10 cellular contexts compared by ENCODE assay signal in the genomic region with DNA sequence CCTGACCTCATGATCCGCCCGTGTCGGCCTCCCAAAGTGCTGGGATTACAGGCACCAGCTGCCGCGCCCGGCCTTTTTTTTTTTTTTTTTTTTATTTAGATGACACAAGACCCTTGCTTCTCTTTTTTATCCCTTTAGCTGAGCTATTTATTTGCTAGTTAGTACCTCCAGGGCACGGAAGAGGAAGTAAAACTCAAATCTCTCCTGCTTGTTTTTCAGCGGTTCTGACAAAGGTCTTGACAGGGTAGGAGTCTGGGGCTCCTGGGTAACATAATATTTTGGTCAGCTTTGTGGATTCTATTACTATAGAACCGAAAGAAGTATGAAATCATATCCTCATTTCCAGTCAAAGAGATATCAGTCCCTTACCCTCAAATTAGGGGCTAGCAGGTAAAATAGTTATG. TPM values are rescaled to one million over a fixed set of nuclear protein-coding genes. Genes with fewer than 3 reads are reported as not detected.
DNase-seq lines count a peak whose midpoint lies in the region; ATAC-seq, FAIRE-seq and TF ChIP-seq lines count a peak whose summit lies in the region.
"Had no signal": no experiment of that assay in that cellular context is flagged by ENCODE, and none has a peak within 500 bp of the region (broad histone marks: within the 10 kb centered on the region; RNA-seq: fewer than 3 reads in every experiment).

No MANE protein-coding gene starts in this region.

- H3K23ac ChIP-seq in mesenchymal stem cell (ENCODE audit: low read length in 2 of 2), result no peak overlapping the region

- H2AK5ac ChIP-seq in mesenchymal stem cell (ENCODE audit: low read length, severe bottlenecking), result no peak overlapping the region

- H2BK15ac ChIP-seq in mesenchymal stem cell (ENCODE audit: low read depth, poor library complexity, severe bottlenecking), result no peak overlapping the region

- no peak overlapping the region for H2BK12ac ChIP-seq in mesenchymal stem cell (ENCODE audit: low read length in 2 of 2)

- no peaks in the 10 kb centered on the region for H3K36me3 ChIP-seq in pancreas
- no peaks in the 10 kb centered on the region for H3K36me3 ChIP-seq in mesenchymal stem cell (ENCODE audit: control insufficient read depth in 1 of 2, insufficient read depth in 2 of 2, low read depth in 1 of 2, low read length in 2 of 2)

- H3K4me3 ChIP-seq in pancreas (no peak overlapping the region), mesenchymal stem cell (ENCODE audit: insufficient read depth in 1 of 2, low read depth in 1 of 2, low read length in 2 of 2) (no peak overlapping the region)

- H3K9ac ChIP-seq in mesenchymal stem cell (ENCODE audit: low read length), result no peak overlapping the region

- in situ Hi-C loops in ACHN (cut with HindIII; ENCODE audit: low pct_ligation_motif_present, low pct_unique_long_range_greater_than_20kb, low sequenced_read_pairs), result no loop called here

- H3K4me1 ChIP-seq in pancreas (peaks cover 16 to 38% (median 34%) of the 10 kb centered on the region in 3 donors), mesenchymal stem cell (ENCODE audit: control insufficient read depth, insufficient read depth, low read depth, low read length) (no peaks in the 10 kb centered on the region)

- H3K18ac ChIP-seq in mesenchymal stem cell (ENCODE audit: low read depth in 1 of 2, low read length in 2 of 2), result no peak overlapping the region

- no peak for TF ChIP-seq CTCF in pancreas (IDR thresholded peaks at IDR 0.05)

- no peak for FAIRE-seq in pancreas (lab: Jason Lieb, UNC)
- FAIRE-seq: keratinocyte had no signal

- ATAC-seq in GM19035 (IDR thresholded peaks at IDR 0.05; ENCODE audit: unreplicated experiment), result peak; percentile 81
- peak; percentile 87 for ATAC-seq in HG02798 (IDR thresholded peaks at IDR 0.05; ENCODE audit: poor library complexity, unreplicated experiment)
- ATAC-seq in pancreas, result peak in 3 of 4 donors; percentile 5 to 40 (median 10)

- no peaks in the 10 kb centered on the region for H3K9me3 ChIP-seq in pancreas
- H3K9me3 ChIP-seq in mesenchymal stem cell (ENCODE audit: control insufficient read depth, low read length), result no peaks in the 10 kb centered on the region

- no peak overlapping the region for H2BK5ac ChIP-seq in mesenchymal stem cell (ENCODE audit: low read depth, low read length, poor library complexity, severe bottlenecking)

- H3K27ac ChIP-seq in pancreas, result peak overlapping the region in 2 of 4 donors; percentile 1 to 66
- H3K27ac ChIP-seq in mesenchymal stem cell (ENCODE audit: low read length, poor library complexity, severe bottlenecking), result no peak overlapping the region

- H3K4ac ChIP-seq in mesenchymal stem cell (ENCODE audit: low read depth in 1 of 2, low read length in 2 of 2), result no peak overlapping the region

- no peaks in the 10 kb centered on the region for H3K79me1 ChIP-seq in mesenchymal stem cell (replicated peaks; ENCODE audit: low read length, poor library complexity, severe bottlenecking)

- 76 to 80% methylated on average over 9 of the region's 9 CpGs for WGBS in pancreas, 2 donors
- WGBS in mesenchymal stem cell, result over 99% methylated on average over 8 of the region's 9 CpGs

- H3K4me2 ChIP-seq in mesenchymal stem cell (ENCODE audit: low read length, poor library complexity, severe bottlenecking), result no peak overlapping the region

- no peaks in the 10 kb centered on the region for H3K27me3 ChIP-seq in pancreas
- H3K27me3 ChIP-seq in mesenchymal stem cell (ENCODE audit: control insufficient read depth in 1 of 2, insufficient read depth in 1 of 2, low read length in 2 of 2), result peaks cover 2 to 18% of the 10 kb centered on the region in 2 experiments

- no peak overlapping the region for H4K91ac ChIP-seq in mesenchymal stem cell (ENCODE audit: low read length)

- no peak overlapping the region for H4K8ac ChIP-seq in mesenchymal stem cell (ENCODE audit: low read length)

- no peak overlapping the region for H3K14ac ChIP-seq in mesenchymal stem cell (ENCODE audit: low read length in 2 of 2)

- H2BK120ac ChIP-seq in mesenchymal stem cell (ENCODE audit: low read depth, low read length), result no peak overlapping the region

- intact Hi-C loops in pancreas (cut with DNase I), result no loop called here

- DNase-seq in NAMALWA (ENCODE audit: low spot score), result peak; percentile 90
- no peak for DNase-seq in pancreas
- DNase-seq in NCI-H2081 treated with DMSO at 0.1 percent for 48 hours (lab: John Stamatoyannopoulos, UW), result no peak
- no peak for DNase-seq in mesenchymal stem cell
- no peak for DNase-seq in ACHN
- DNase-seq in NCI-H1436 (lab: John Stamatoyannopoulos, UW), result no peak
- DNase-seq: SHP77 treated with DMSO at 0.1 percent for 48 hours had no signal

- H2AFZ ChIP-seq in mesenchymal stem cell (ENCODE audit: low read depth, low read length), result no peak overlapping the region

RNA-seq across cellular contexts. Expression of gene ETV5, which starts 44.0 kb away (rescaled TPM):
- 10 to 100 TPM; 17.1 to 58.5 (median 32.0) TPM for total RNA-seq in pancreas
- polyA plus RNA-seq in pancreas, result 10 to 100 TPM; 12.2 to 12.9 TPM
- 59.7 TPM for polyA plus RNA-seq in mesenchymal stem cell (2013, experiment 1 of 2)
- 58.6 TPM for polyA plus RNA-seq in mesenchymal stem cell (2013, experiment 2 of 2)

Comparison
In these comparisons a context has a peak if more than half of its experiments do, and no peak if none do; other contexts are left out.
1. ATAC-seq: peak in every context shown above with its lines; median percentile 87 in HG02798; 81 in GM19035; 10 in pancreas.